9 cellular contexts compared by ENCODE assay signal in the genomic region with DNA sequence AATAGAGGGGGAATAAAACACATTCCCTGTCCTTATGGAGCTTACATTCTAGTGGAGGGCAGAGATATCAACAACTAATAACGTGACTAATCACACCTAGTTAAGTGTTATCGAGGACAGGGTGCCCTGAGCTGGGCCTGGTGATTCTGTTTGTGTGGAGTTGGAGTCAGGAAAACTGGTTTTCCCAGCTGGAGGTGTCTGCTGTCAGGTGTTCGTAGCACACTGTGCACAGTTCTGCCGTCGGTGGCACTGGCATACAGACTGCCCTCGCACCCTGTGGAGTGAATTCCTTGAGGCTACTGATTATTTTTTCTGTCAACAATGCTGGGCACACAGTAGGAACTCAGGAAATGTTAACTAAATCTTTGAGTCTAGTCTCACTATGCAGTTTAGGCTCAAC. TPM values are rescaled to one million over a fixed set of nuclear protein-coding genes. Genes with fewer than 3 reads are reported as not detected.
A peak's percentile ranks its signal among the peaks of the same experiment; 100 is the strongest.
DNase-seq lines count a peak whose midpoint lies in the region; ATAC-seq, FAIRE-seq and TF ChIP-seq lines count a peak whose summit lies in the region.
"Had no signal": no experiment of that assay in that cellular context is flagged by ENCODE, and none has a peak within 500 bp of the region (broad histone marks: within the 10 kb centered on the region; RNA-seq: fewer than 3 reads in every experiment).

No MANE protein-coding gene starts in this region.

- H3K4me1 ChIP-seq in kidney (ENCODE audit: control insufficient read depth in 1 of 2, insufficient read depth in 1 of 2, low read depth in 1 of 2, low read length in 2 of 2) (peaks cover 10 to 16% of the 10 kb centered on the region in 2 donors), thoracic aorta (ENCODE audit: control insufficient read depth in 1 of 2, low read depth in 2 of 2) (peaks cover 6 to 32% of the 10 kb centered on the region in 2 donors), adrenal gland (replicated peaks in 1 of 2) (peaks cover 12 to 21% of the 10 kb centered on the region in 2 donors)

- no peak for ATAC-seq in activated CD8-positive, alpha-beta T cell treated with anti-CD3 and anti-CD28 coated beads, Interleukin-2, amount 10 ng/mL, durations not matched to agents 7 days and 5 days
- no peak for ATAC-seq in thoracic aorta (ENCODE audit: insufficient number of reproducible peaks, low FRiP score, low read depth)
- ATAC-seq in GM18511 (IDR thresholded peaks at IDR 0.05; ENCODE audit: unreplicated experiment) = no peak

- 58 to 75% (median 68%) methylated on average over 5 to 6 of the region's 6 CpGs for WGBS in adrenal gland, 4 donors

- CTCF ChIA-PET in activated naive CD4-positive, alpha-beta T cell treated with anti-CD3 and anti-CD28 coated beads for 36 hours (lab: Charles Lee) = interaction anchor here (0.6 to 1.5 kb wide), 2 partner anchors 10 to 117 kb away, joined by 3 to 5 read pairs; no protein-coding TSS in a partner anchor
- CTCF ChIA-PET in activated CD8-positive, alpha-beta T cell treated with anti-CD3 and anti-CD28 coated beads, Interleukin-2, amount 10 ng/mL, durations not matched to agents 7 days and 5 days (lab: Charles Lee) = interaction anchor here (1.5 kb wide), 1 partner anchor 18 kb away, joined by 6 read pairs; no protein-coding TSS in a partner anchor

- POLR2A ChIA-PET in activated CD8-positive, alpha-beta T cell treated with anti-CD3 and anti-CD28 coated beads, Interleukin-2, amount 10 ng/mL, durations not matched to agents 7 days and 5 days (lab: Charles Lee) = no interaction called here

- H3K9me3 ChIP-seq in kidney (ENCODE audit: control insufficient read depth in 1 of 2, low read length in 2 of 2) (no peaks in the 10 kb centered on the region), thoracic aorta (no peaks in the 10 kb centered on the region), adrenal gland (replicated peaks in 1 of 3) (no peaks in the 10 kb centered on the region)

- peak overlapping the region in 1 of 2 donors; percentile 23 for H3K27ac ChIP-seq in kidney (ENCODE audit: low read depth in 2 of 2, low read length in 2 of 2)
- peak overlapping the region; percentile 56 to 80 for H3K27ac ChIP-seq in thoracic aorta
- H3K27ac ChIP-seq in adrenal gland = peak overlapping the region in 2 of 5 donors; percentile 89 to 92

- intact Hi-C loops in activated naive CD4-positive, alpha-beta T cell treated with anti-CD3 and anti-CD28 coated beads for 36 hours (cut with micrococcal nuclease) = loop anchor here (1.0 to 10.0 kb wide), 5 partner anchors 33 to 337 kb away; partner anchors contain the start of genes RIC8B and TMEM263
- intact Hi-C loops in kidney (cut with DNase I) (no loop called here), adrenal gland (cut with DNase I) (no loop called here)

- peaks cover 34% of the 10 kb centered on the region for H3K4me1 Mint-ChIP-seq in activated naive CD4-positive, alpha-beta T cell treated with anti-CD3 and anti-CD28 coated beads for 36 hours (ENCODE audit: low read depth)
- peaks cover 36% of the 10 kb centered on the region for H3K4me1 Mint-ChIP-seq in activated CD8-positive, alpha-beta T cell treated with anti-CD3 and anti-CD28 coated beads, Interleukin-2, amount 10 ng/mL, durations not matched to agents 7 days and 5 days (ENCODE audit: low read depth)

- H3K36me3 ChIP-seq in kidney (ENCODE audit: control insufficient read depth in 1 of 2, insufficient read depth in 2 of 2, low read length in 2 of 2) (peaks cover 0 to 2% of the 10 kb centered on the region in 2 donors), thoracic aorta (no peaks in the 10 kb centered on the region), adrenal gland (replicated peaks in 1 of 2) (peaks cover 0 to 9% of the 10 kb centered on the region in 2 donors)

- H3K27me3 ChIP-seq in thoracic aorta (replicated peaks; ENCODE audit: insufficient read depth) (no peaks in the 10 kb centered on the region), adrenal gland (no peaks in the 10 kb centered on the region)

- H3K9ac ChIP-seq in kidney (ENCODE audit: low read length in 2 of 2) = peak overlapping the region in 1 of 2 donors; percentile 7

- peak overlapping the region; percentile 56 for H3K4me3 Mint-ChIP-seq in activated naive CD4-positive, alpha-beta T cell treated with anti-CD3 and anti-CD28 coated beads for 36 hours
- H3K4me3 Mint-ChIP-seq in activated CD8-positive, alpha-beta T cell treated with anti-CD3 and anti-CD28 coated beads, Interleukin-2, amount 10 ng/mL, durations not matched to agents 7 days and 5 days = peak overlapping the region; percentile 89

- H3K4me3 ChIP-seq in kidney (ENCODE audit: low read length in 2 of 2) (peak overlapping the region; percentile 43 to 94), thoracic aorta (peak overlapping the region; percentile 74), adrenal gland (peak overlapping the region in 1 of 4 donors; percentile 66)

- H3K27ac Mint-ChIP-seq in activated naive CD4-positive, alpha-beta T cell treated with anti-CD3 and anti-CD28 coated beads for 36 hours = no peak overlapping the region
- H3K27ac Mint-ChIP-seq in activated CD8-positive, alpha-beta T cell treated with anti-CD3 and anti-CD28 coated beads, Interleukin-2, amount 10 ng/mL, durations not matched to agents 7 days and 5 days = no peak overlapping the region

- DNase-seq in activated naive CD4-positive, alpha-beta T cell treated with anti-CD3 and anti-CD28 coated beads for 36 hours = no peak
- no peak for DNase-seq in activated naive CD4-positive, alpha-beta T cell treated with Interleukin-2 at 50 U/mL for 16 hours
- no peak for DNase-seq in activated CD8-positive, alpha-beta T cell treated with anti-CD3 and anti-CD28 coated beads, Interleukin-2, amount 10 ng/mL, durations not matched to agents 7 days and 5 days
- DNase-seq in kidney (no peak), thoracic aorta (ENCODE audit: low spot score) (no peak), adrenal gland (no peak), NCI-H82 treated with DMSO at 0.1 percent for 48 hours (lab: John Stamatoyannopoulos, UW; ENCODE audit: unreplicated experiment) (no peak)
- DNase-seq: stimulated activated CD4-positive, alpha-beta T cell treated with anti-CD3 and anti-CD28 coated beads, Interleukin-4, amount 100 ng/mL, for 24 hours had no signal

- H3K9me3 Mint-ChIP-seq in activated naive CD4-positive, alpha-beta T cell treated with anti-CD3 and anti-CD28 coated beads for 36 hours = peaks cover 7% of the 10 kb centered on the region
- H3K9me3 Mint-ChIP-seq in activated CD8-positive, alpha-beta T cell treated with anti-CD3 and anti-CD28 coated beads, Interleukin-2, amount 10 ng/mL, durations not matched to agents 7 days and 5 days (ENCODE audit: insufficient read depth) = no peaks in the 10 kb centered on the region

- TF ChIP-seq CTCF in kidney (IDR thresholded peaks at IDR 0.05; ENCODE audit: borderline replicate concordance, extremely low read depth, insufficient read depth) (no peak), thoracic aorta (IDR thresholded peaks at IDR 0.05) (no peak), adrenal gland (IDR thresholded peaks at IDR 0.05) (no peak)

- H3K36me3 Mint-ChIP-seq in activated naive CD4-positive, alpha-beta T cell treated with anti-CD3 and anti-CD28 coated beads for 36 hours (ENCODE audit: low read depth) = peaks cover 25% of the 10 kb centered on the region
- H3K36me3 Mint-ChIP-seq in activated CD8-positive, alpha-beta T cell treated with anti-CD3 and anti-CD28 coated beads, Interleukin-2, amount 10 ng/mL, durations not matched to agents 7 days and 5 days (ENCODE audit: low read depth) = peaks cover 22% of the 10 kb centered on the region

- no peaks in the 10 kb centered on the region for H3K27me3 Mint-ChIP-seq in activated naive CD4-positive, alpha-beta T cell treated with anti-CD3 and anti-CD28 coated beads for 36 hours (ENCODE audit: low read depth)
- no peaks in the 10 kb centered on the region for H3K27me3 Mint-ChIP-seq in activated CD8-positive, alpha-beta T cell treated with anti-CD3 and anti-CD28 coated beads, Interleukin-2, amount 10 ng/mL, durations not matched to agents 7 days and 5 days (ENCODE audit: low read depth)

- TF ChIP-seq POLR2A in adrenal gland (IDR thresholded peaks at IDR 0.05) = no peak

- FAIRE-seq in kidney (lab: Jason Lieb, UNC) = no peak

RNA-seq across cellular contexts. Expression of gene MTERF2, which starts 0.9 kb away (rescaled TPM):
- total RNA-seq in activated naive CD4-positive, alpha-beta T cell treated with anti-CD3 and anti-CD28 coated beads for 36 hours = 1 to 10 TPM; 5.2 to 6.5 TPM
- 1 to 10 TPM; 3.8 to 5.0 TPM for total RNA-seq in activated CD8-positive, alpha-beta T cell treated with anti-CD3 and anti-CD28 coated beads, Interleukin-2, amount 10 ng/mL, durations not matched to agents 7 days and 5 days
- total RNA-seq in kidney (15.0 TPM), thoracic aorta (10 to 100 TPM in 1 of 2 donors, 1 to 10 TPM in 1; 5.8 to 11.1 TPM), adrenal gland (10 to 100 TPM; 10.2 to 55.1 (median 27.7) TPM)
- polyA plus RNA-seq in kidney (ENCODE audit: insufficient read depth, low read depth, low replicate concordance) (26.2 TPM), adrenal gland (10 to 100 TPM; 27.8 to 85.0 (median 38.3) TPM)

RNA-seq across cellular contexts. Expression of gene TMEM263, which starts 32.1 kb away (rescaled TPM):
- total RNA-seq in activated naive CD4-positive, alpha-beta T cell treated with anti-CD3 and anti-CD28 coated beads for 36 hours = 10 to 100 TPM; 29.1 to 30.4 TPM
- 10 to 100 TPM; 25.8 to 26.7 TPM for total RNA-seq in activated CD8-positive, alpha-beta T cell treated with anti-CD3 and anti-CD28 coated beads, Interleukin-2, amount 10 ng/mL, durations not matched to agents 7 days and 5 days
- total RNA-seq in kidney (43.1 TPM), thoracic aorta (10 to 100 TPM; 32.2 to 57.8 TPM), adrenal gland (10 to 100 TPM; 32.1 to 53.6 (median 45.4) TPM)
- polyA plus RNA-seq in kidney (ENCODE audit: insufficient read depth, low read depth, low replicate concordance) (28.7 TPM), adrenal gland (10 to 100 TPM; 12.1 to 59.7 (median 27.0) TPM)
